Comparison of ENCODE assay signal across 35 cellular contexts in the genomic region with DNA sequence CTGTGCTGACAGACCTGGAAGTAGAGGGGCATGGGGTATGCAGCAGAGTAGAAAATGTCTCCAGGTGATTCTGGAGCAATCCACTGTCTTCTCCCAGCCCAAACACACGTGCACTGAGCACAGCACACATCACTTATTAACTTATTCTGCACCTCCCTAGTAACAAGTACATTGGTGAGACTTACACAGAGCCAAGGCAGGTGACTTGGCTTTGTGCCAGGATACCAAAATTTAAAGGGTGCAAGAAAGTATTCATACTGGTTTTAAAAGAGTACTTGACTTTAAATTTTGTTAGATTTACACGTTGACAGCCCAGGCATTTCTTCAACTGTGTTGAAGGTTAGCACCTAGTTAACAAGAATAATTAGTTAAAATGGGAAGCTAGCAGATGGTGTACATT. TPM values are rescaled to one million over a fixed set of nuclear protein-coding genes. Genes with fewer than 3 reads are reported as not detected.
"Had no signal": no experiment of that assay in that cellular context is flagged by ENCODE, and none has a peak within 500 bp of the region (broad histone marks: within the 10 kb centered on the region; RNA-seq: fewer than 3 reads in every experiment).

No MANE protein-coding gene starts in this region.

- H3K9me3 ChIP-seq: adrenal gland, body of pancreas, breast epithelium had no signal

- H3K4me3 ChIP-seq: adrenal gland, body of pancreas, breast epithelium had no signal

- ATAC-seq: activated CD8-positive, alpha-beta T cell treated with anti-CD3 and anti-CD28 coated beads for 36 hours; activated naive CD4-positive, alpha-beta T cell treated with anti-CD3 and anti-CD28 coated beads, Interleukin-2, amount 50 U/mL, for 72 hours; activated T-cell treated with anti-CD3 and anti-CD28 coated beads, Interleukin-2, amount 50 U/mL, for 4 hours; activated T-cell treated with anti-CD3 and anti-CD28 coated beads, Interleukin-2, amount 50 U/mL, for 72 hours; activated T-helper 17 cell treated with anti-CD3 and anti-CD28 coated beads, Interleukin-2, amount 50 U/mL, for 72 hours; body of pancreas had no signal

- H3K27ac ChIP-seq: adrenal gland, body of pancreas, brain microvascular endothelial cell, breast epithelium, VCaP had no signal

- H3K27me3 ChIP-seq: adrenal gland, body of pancreas, brain microvascular endothelial cell, breast epithelium had no signal

- H3K4me1 ChIP-seq: adrenal gland, breast epithelium had no signal

- H3K36me3 ChIP-seq: adrenal gland, brain microvascular endothelial cell, breast epithelium had no signal

- FAIRE-seq: astrocyte, TTC549 had no signal

- DNase-seq: activated B cell treated with CpG ODN at 0.5 μM for 24 hours; activated CD4-positive, alpha-beta memory T cell treated with anti-CD3 and anti-CD28 coated beads for 36 hours; activated CD4-positive, alpha-beta T cell treated with anti-CD3 and anti-CD28 coated beads for 4 hours; activated CD4-positive, alpha-beta T cell treated with anti-CD3 and anti-CD28 coated beads, Interleukin-2, amount 10 ng/mL, durations not matched to agents 24 days and 14 days; activated CD4-positive, alpha-beta T cell treated with anti-CD3 and anti-CD28 coated beads, Interleukin-2, amount 50 U/mL, for 1 hour; activated CD4-positive, alpha-beta T cell treated with anti-CD3 and anti-CD28 coated beads, Interleukin-2, amount 50 U/mL, for 4 hours; activated CD4-positive, CD25-positive, alpha-beta regulatory T cell treated with anti-CD3 and anti-CD28 coated beads, Interleukin-2, amount 50 U/mL, for 72 hours; activated CD8-positive, alpha-beta memory T cell treated with anti-CD3 and anti-CD28 coated beads, Interleukin-2, amount 50 U/mL, for 4 hours; activated CD8-positive, alpha-beta T cell treated with anti-CD3 and anti-CD28 coated beads for 36 hours; activated effector memory CD4-positive, alpha-beta T cell treated with anti-CD3 and anti-CD28 coated beads, Interleukin-2, amount 50 U/mL, for 16 hours; activated gamma-delta T cell treated with Interleukin-2 at 50 U/mL for 16 hours; activated naive CD4-positive, alpha-beta T cell; activated naive CD4-positive, alpha-beta T cell treated with anti-CD3 and anti-CD28 coated beads for 36 hours; activated naive CD4-positive, alpha-beta T cell treated with anti-CD3 and anti-CD28 coated beads, Interleukin-2, amount 50 U/mL, for 16 hours; activated naive CD8-positive, alpha-beta T cell treated with anti-CD3 and anti-CD28 coated beads for 36 hours; activated T-cell treated with anti-CD3 and anti-CD28 coated beads for 4 hours; activated T-cell treated with anti-CD3 and anti-CD28 coated beads, Interleukin-2, amount 50 U/mL, for 1 hour; activated T-cell treated with anti-CD3 and anti-CD28 coated beads, Interleukin-2, amount 50 U/mL, for 4 hours; activated T-cell treated with anti-CD3 and anti-CD28 coated beads, Interleukin-2, amount 50 U/mL, for 72 hours; adrenal gland; amniotic stem cell; aorta; body of pancreas; brain microvascular endothelial cell; central memory CD4-positive, alpha-beta T cell; T-helper 2 cell; T-helper 9 cell had no signal

RNA-seq across cellular contexts. Expression of a gene that starts 30.7 kb away (rescaled TPM):
- total RNA-seq: activated CD4-positive, alpha-beta memory T cell treated with anti-CD3 and anti-CD28 coated beads for 36 hours; activated CD4-positive, alpha-beta T cell treated with anti-CD3 and anti-CD28 coated beads, Interleukin-2, amount 10 ng/mL, durations not matched to agents 24 days and 14 days; activated CD8-positive, alpha-beta memory T cell treated with anti-CD3 and anti-CD28 coated beads for 36 hours; activated CD8-positive, alpha-beta T cell treated with anti-CD3 and anti-CD28 coated beads for 36 hours; activated naive CD4-positive, alpha-beta T cell treated with anti-CD3 and anti-CD28 coated beads for 36 hours; activated naive CD8-positive, alpha-beta T cell treated with anti-CD3 and anti-CD28 coated beads for 36 hours; activated T-cell treated with anti-CD3 and anti-CD28 coated beads, Interleukin-2, amount 50 U/mL, for 4 hours; activated T-helper 1 cell treated with anti-CD3 and anti-CD28 coated beads, Interleukin-12 subunit alpha, Interleukin-12 subunit beta, Interleukin-2, Interleukin-4 antibody, amounts not matched to agents 30 ng/mL and 10 ng/mL and 1 ng/mL, durations not matched to agents 14 hours and 24 hours and 36 hours; activated T-helper 17 cell treated with anti-CD3 and anti-CD28 coated beads, Interleukin-2, amount 50 U/mL, for 72 hours; astrocyte; body of pancreas; breast epithelium had no signal
